ENCODE assay signal across 8 cellular contexts in the genomic region with DNA sequence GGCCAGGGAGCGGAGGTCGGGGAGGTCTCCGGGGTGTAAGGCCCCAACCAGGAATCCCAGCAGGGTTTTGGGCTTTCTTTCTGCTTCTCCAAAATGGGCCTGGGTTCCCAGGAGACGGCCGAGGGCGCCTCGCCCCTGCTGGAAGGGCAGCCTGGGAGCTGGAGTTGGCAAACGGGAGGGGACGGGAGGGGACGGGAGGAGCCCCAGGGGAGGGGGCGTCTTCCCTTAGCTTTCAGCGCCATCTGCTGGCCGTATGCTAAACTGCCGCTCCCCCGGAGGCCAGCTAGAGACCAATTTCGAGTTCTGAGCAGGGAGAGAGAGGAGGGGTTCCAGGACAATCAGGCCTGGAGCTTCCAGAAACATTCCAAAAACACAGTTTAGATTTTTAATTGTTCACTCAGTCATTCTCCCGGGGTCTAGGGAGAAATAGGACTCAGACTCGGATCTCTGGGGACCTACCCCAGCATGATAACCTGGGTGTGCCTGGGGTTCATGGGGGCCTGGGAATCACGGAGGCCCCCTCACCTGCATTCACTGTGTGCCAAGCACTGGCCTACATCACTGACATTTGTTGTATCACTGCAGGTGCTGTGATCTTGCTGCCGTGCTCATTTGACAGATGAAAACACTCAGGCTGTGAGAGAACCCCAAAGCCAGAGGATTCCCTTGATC. TPM values are rescaled to one million over a fixed set of nuclear protein-coding genes. Genes with fewer than 3 reads are reported as not detected.
DNase-seq lines count a peak whose midpoint lies in the region; ATAC-seq, FAIRE-seq and TF ChIP-seq lines count a peak whose summit lies in the region.

No MANE protein-coding gene starts in this region.

- H3K4me1 ChIP-seq in kidney (ENCODE audit: control insufficient read depth in 1 of 2, insufficient read depth in 1 of 2, low read depth in 1 of 2, low read length in 2 of 2), result peaks cover 0 to 2% of the 10 kb centered on the region in 2 donors

- no peaks in the 10 kb centered on the region for H3K9me3 ChIP-seq in kidney (ENCODE audit: control insufficient read depth in 1 of 2, low read length in 2 of 2)

- FAIRE-seq in A204.1 (lab: Jason Lieb, UNC) (peak; percentile 21), kidney (lab: Jason Lieb, UNC) (no peak)

- ATAC-seq in GM18909 (IDR thresholded peaks at IDR 0.05; ENCODE audit: poor library complexity, unreplicated experiment) (peak; percentile 58), WTC11 (peak; percentile 79), GM19351 (IDR thresholded peaks at IDR 0.05; ENCODE audit: unreplicated experiment) (no peak)

- H3K4me3 Mint-ChIP-seq in WTC11, result peak overlapping the region; percentile 27

- H3K36me3 ChIP-seq in kidney (ENCODE audit: control insufficient read depth in 1 of 2, insufficient read depth in 2 of 2, low read length in 2 of 2), result no peaks in the 10 kb centered on the region

- peak overlapping the region in 1 of 2 donors; percentile 34 for H3K9ac ChIP-seq in kidney (ENCODE audit: low read length in 2 of 2)

- intact Hi-C loops in kidney (cut with DNase I), result loop anchor here (5.0 to 10.0 kb wide), 3 partner anchors 75 to 277 kb away; a partner anchor contains a TSS

- no peak overlapping the region for H3K27ac ChIP-seq in kidney (ENCODE audit: low read depth in 2 of 2, low read length in 2 of 2)

- no peaks in the 10 kb centered on the region for H3K9me3 Mint-ChIP-seq in WTC11

- peaks cover 13% of the 10 kb centered on the region for H3K27me3 Mint-ChIP-seq in WTC11 (ENCODE audit: low read depth)

- in situ Hi-C loops in T47D (cut with HindIII; ENCODE audit: low pct_unique_long_range_greater_than_20kb, low sequenced_read_pairs), result no loop called here

- TF ChIP-seq CTCF in WTC11 (IDR thresholded peaks at IDR 0.05) (peak; percentile 98), kidney (IDR thresholded peaks at IDR 0.05; ENCODE audit: borderline replicate concordance, extremely low read depth, insufficient read depth) (peak; percentile 91)

- DNase-seq in NCI-H2196 (lab: John Stamatoyannopoulos, UW; ENCODE audit: unreplicated experiment) (peak; percentile 91), WTC11 (ENCODE audit: low spot score) (peak; percentile 97), T47D (ENCODE audit: low read depth in 1 of 2, low spot score in 1 of 2) (peak; percentile 69 to 90), kidney (peak; percentile 93)
- peak; percentile 73 to 86 (median 79) for DNase-seq in stimulated activated CD4-positive, alpha-beta T cell treated with anti-CD3 and anti-CD28 coated beads, Interleukin-1b, Interleukin-23, amount 100 ng/mL, for 24 hours (ENCODE audit: low read depth in 4 of 4, low spot score in 1 of 4)

- 0 out of 2 replicates have a peak, but pooled peaks cover 4% of the 10 kb centered on the region for H3K4me1 Mint-ChIP-seq in WTC11

- H3K27ac Mint-ChIP-seq in WTC11, result no peak overlapping the region

- no peaks in the 10 kb centered on the region for H3K36me3 Mint-ChIP-seq in WTC11

- CTCF ChIA-PET in WTC11 (lab: Charles Lee), result interaction anchor here (0.5 to 12.5 kb wide), 72 partner anchors 8 to 1467 kb away, joined by 3 to 734 read pairs (median 6); a partner anchor contains a TSS

- H3K4me3 ChIP-seq in kidney (ENCODE audit: low read length in 2 of 2), result peak overlapping the region in 1 of 2 donors; percentile 35

- POLR2A ChIA-PET in WTC11 (lab: Charles Lee), result interaction anchor here (0.6 to 1.8 kb wide), 4 partner anchors 23 to 96 kb away, joined by 3 to 15 read pairs (median 4); a partner anchor contains a TSS

TF ChIP-seq in WTC11, 78 proteins besides CTCF, POLR2A, EP300 and RAD21:
- TF ChIP-seq, protein P1, sequence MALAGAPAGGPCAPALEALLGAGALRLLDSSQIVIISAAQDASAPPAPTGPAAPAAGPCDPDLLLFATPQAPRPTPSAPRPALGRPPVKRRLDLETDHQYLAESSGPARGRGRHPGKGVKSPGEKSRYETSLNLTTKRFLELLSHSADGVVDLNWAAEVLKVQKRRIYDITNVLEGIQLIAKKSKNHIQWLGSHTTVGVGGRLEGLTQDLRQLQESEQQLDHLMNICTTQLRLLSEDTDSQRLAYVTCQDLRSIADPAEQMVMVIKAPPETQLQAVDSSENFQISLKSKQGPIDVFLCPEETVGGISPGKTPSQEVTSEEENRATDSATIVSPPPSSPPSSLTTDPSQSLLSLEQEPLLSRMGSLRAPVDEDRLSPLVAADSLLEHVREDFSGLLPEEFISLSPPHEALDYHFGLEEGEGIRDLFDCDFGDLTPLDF (CRISPR knock-in tag; IDR thresholded peaks at IDR 0.05), result no peak
- TF ChIP-seq, protein P2, sequence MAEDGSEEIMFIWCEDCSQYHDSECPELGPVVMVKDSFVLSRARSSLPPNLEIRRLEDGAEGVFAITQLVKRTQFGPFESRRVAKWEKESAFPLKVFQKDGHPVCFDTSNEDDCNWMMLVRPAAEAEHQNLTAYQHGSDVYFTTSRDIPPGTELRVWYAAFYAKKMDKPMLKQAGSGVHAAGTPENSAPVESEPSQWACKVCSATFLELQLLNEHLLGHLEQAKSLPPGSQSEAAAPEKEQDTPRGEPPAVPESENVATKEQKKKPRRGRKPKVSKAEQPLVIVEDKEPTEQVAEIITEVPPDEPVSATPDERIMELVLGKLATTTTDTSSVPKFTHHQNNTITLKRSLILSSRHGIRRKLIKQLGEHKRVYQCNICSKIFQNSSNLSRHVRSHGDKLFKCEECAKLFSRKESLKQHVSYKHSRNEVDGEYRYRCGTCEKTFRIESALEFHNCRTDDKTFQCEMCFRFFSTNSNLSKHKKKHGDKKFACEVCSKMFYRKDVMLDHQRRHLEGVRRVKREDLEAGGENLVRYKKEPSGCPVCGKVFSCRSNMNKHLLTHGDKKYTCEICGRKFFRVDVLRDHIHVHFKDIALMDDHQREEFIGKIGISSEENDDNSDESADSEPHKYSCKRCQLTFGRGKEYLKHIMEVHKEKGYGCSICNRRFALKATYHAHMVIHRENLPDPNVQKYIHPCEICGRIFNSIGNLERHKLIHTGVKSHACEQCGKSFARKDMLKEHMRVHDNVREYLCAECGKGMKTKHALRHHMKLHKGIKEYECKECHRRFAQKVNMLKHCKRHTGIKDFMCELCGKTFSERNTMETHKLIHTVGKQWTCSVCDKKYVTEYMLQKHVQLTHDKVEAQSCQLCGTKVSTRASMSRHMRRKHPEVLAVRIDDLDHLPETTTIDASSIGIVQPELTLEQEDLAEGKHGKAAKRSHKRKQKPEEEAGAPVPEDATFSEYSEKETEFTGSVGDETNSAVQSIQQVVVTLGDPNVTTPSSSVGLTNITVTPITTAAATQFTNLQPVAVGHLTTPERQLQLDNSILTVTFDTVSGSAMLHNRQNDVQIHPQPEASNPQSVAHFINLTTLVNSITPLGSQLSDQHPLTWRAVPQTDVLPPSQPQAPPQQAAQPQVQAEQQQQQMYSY (CRISPR knock-in tag; IDR thresholded peaks at IDR 0.05), result peak; percentile 58; the same call in 1 of the 2 replicates
- TF ChIP-seq SP1 (CRISPR knock-in tag; conservative IDR thresholded peaks at IDR 0.05), result 0 out of 2 replicates have a peak, but pooled peaks have one; percentile 34
TF ChIP-seq in WTC11: peak in this region for 2.

RNA-seq across cellular contexts. Expression of a gene that starts 23.0 kb away (rescaled TPM):
- 13.6 to 23.8 TPM (median 14.7 TPM) in 3 replicates for total RNA-seq in WTC11 (2021)
- total RNA-seq in kidney, result 18.8 TPM
- 6.6 TPM for polyA plus RNA-seq in kidney (ENCODE audit: insufficient read depth, low read depth, low replicate concordance)
